In genomic region chr1:209746469-209747269, GRCh38 we compare ENCODE assay signal across 1 cellular context.
TF ChIP-seq lines count a peak whose summit lies in the region.

No MANE protein-coding gene starts in this region.

TF ChIP-seq in K562, 482 proteins besides CTCF, POLR2A, EP300 and RAD21 (continues in another document):
- TF ChIP-seq EGR1 (conservative IDR thresholded peaks at IDR 0.05) = no peak
- no peak for TF ChIP-seq ZBTB9 (CRISPR knock-in tag; IDR thresholded peaks at IDR 0.05)
- TF ChIP-seq HMG20A (CRISPR knock-in tag; conservative IDR thresholded peaks at IDR 0.05) = no peak
- no peak for TF ChIP-seq MAFG (tag; conservative IDR thresholded peaks at IDR 0.05)
- peak in 1 of 2 experiments; percentile 48; a peak in 1 of 4 replicates for TF ChIP-seq FOXA3 (CRISPR knock-in tag; conservative IDR thresholded peaks at IDR 0.05 in 1 of 2, IDR thresholded peaks at IDR 0.05 in 1 of 2)
- TF ChIP-seq ZNF561 (CRISPR knock-in tag; conservative IDR thresholded peaks at IDR 0.05) = no peak
- TF ChIP-seq ZNF263 (CRISPR knock-in tag; IDR thresholded peaks at IDR 0.05; ENCODE audit: borderline replicate concordance) = no peak
- no peak for TF ChIP-seq MEIS2 (IDR thresholded peaks at IDR 0.05; ENCODE audit: partially characterized antibody)
- TF ChIP-seq KLF1 (tag; IDR thresholded peaks at IDR 0.05) = no peak
- TF ChIP-seq ZNF766 (CRISPR knock-in tag; conservative IDR thresholded peaks at IDR 0.05) = no peak
- no peak for TF ChIP-seq DNMT1 (IDR thresholded peaks at IDR 0.05)
- no peak for TF ChIP-seq ZNF778 (CRISPR knock-in tag; IDR thresholded peaks at IDR 0.05)
- TF ChIP-seq EWSR1 (IDR thresholded peaks at IDR 0.05; ENCODE audit: borderline replicate concordance, low read depth, partially characterized antibody) = no peak
- TF ChIP-seq TAL1 (IDR thresholded peaks at IDR 0.05) = peak; percentile 31; the same call in 1 of the 2 replicates
- TF ChIP-seq TEAD1 (CRISPR knock-in tag; IDR thresholded peaks at IDR 0.05) = no peak
- TF ChIP-seq ZSCAN29 (IDR thresholded peaks at IDR 0.05) = no peak
- 0 out of 4 replicates have a peak, but pooled peaks of 1 of the 2 experiments have one; percentile 20 for TF ChIP-seq SRF (CRISPR knock-in tag; IDR thresholded peaks at IDR 0.05)
- TF ChIP-seq HCFC1 (IDR thresholded peaks at IDR 0.05; ENCODE audit: low read depth, low read length) = no peak
- no peak for TF ChIP-seq SREBF1 (IDR thresholded peaks at IDR 0.05; ENCODE audit: borderline replicate concordance, low read depth, low read length)
- TF ChIP-seq ZNF41 (CRISPR knock-in tag; conservative IDR thresholded peaks at IDR 0.05) = no peak
- TF ChIP-seq ID3 (CRISPR knock-in tag; IDR thresholded peaks at IDR 0.05) = no peak
- TF ChIP-seq ID3 (tag; IDR thresholded peaks at IDR 0.05) = 0 out of 2 replicates have a peak, but pooled peaks have one; percentile 47
- TF ChIP-seq ZNF512 (tag; IDR thresholded peaks at IDR 0.05) = no peak
- no peak for TF ChIP-seq POLR2AphosphoS5 (IDR thresholded peaks at IDR 0.05; ENCODE audit: control insufficient read depth, insufficient read depth, low read depth, low read length)
- TF ChIP-seq NCOR1 (IDR thresholded peaks at IDR 0.05) = no peak
- no peak for TF ChIP-seq PYGO2 (tag; IDR thresholded peaks at IDR 0.05)
- TF ChIP-seq RBM39 (optimal IDR thresholded peaks at IDR 0.05; ENCODE audit: low read depth, low read length) = no peak
- no peak for TF ChIP-seq SRSF7 (optimal IDR thresholded peaks at IDR 0.05; ENCODE audit: low read depth, low read length)
- no peak for TF ChIP-seq ATF1 (CRISPR knock-in tag; IDR thresholded peaks at IDR 0.05)
- TF ChIP-seq ATF1 (tag; IDR thresholded peaks at IDR 0.05) = no peak
- TF ChIP-seq ZNF589 (CRISPR knock-in tag; IDR thresholded peaks at IDR 0.05; ENCODE audit: low read depth) = no peak
- no peak for TF ChIP-seq FOSL1 (tag; conservative IDR thresholded peaks at IDR 0.05)
- TF ChIP-seq THAP7 (CRISPR knock-in tag; IDR thresholded peaks at IDR 0.05) = no peak
- TF ChIP-seq NR0B1 (IDR thresholded peaks at IDR 0.05; ENCODE audit: partially characterized antibody) = no peak
- TF ChIP-seq ZBTB49 (CRISPR knock-in tag; IDR thresholded peaks at IDR 0.05; ENCODE audit: borderline replicate concordance) = no peak
- TF ChIP-seq SMC3 (conservative IDR thresholded peaks at IDR 0.05; ENCODE audit: insufficient read depth, low read depth, low read length) = no peak
- TF ChIP-seq PCBP2 (IDR thresholded peaks at IDR 0.05; ENCODE audit: low read depth, low read length, poor library complexity, severe bottlenecking) = no peak
- no peak for TF ChIP-seq ZNF655 (CRISPR knock-in tag; IDR thresholded peaks at IDR 0.05)
- no peak for TF ChIP-seq ZNF239 (CRISPR knock-in tag; IDR thresholded peaks at IDR 0.05)
- no peak for TF ChIP-seq HNRNPLL (IDR thresholded peaks at IDR 0.05; ENCODE audit: low read depth, low read length, poor library complexity, severe bottlenecking)
- peak; percentile 90; the same call in 1 of the 2 replicates for TF ChIP-seq ZSCAN32 (CRISPR knock-in tag; IDR thresholded peaks at IDR 0.05)
- TF ChIP-seq ELF4 (CRISPR knock-in tag; IDR thresholded peaks at IDR 0.05) = no peak
- TF ChIP-seq LARP7 (IDR thresholded peaks at IDR 0.05) = no peak
- TF ChIP-seq CBX5 (IDR thresholded peaks at IDR 0.05; ENCODE audit: borderline replicate concordance, low read depth) = no peak
- no peak for TF ChIP-seq MTF1 (CRISPR knock-in tag; IDR thresholded peaks at IDR 0.05; ENCODE audit: borderline replicate concordance)
- no peak for TF ChIP-seq SNAPC5 (CRISPR knock-in tag; IDR thresholded peaks at IDR 0.05)
- TF ChIP-seq RAD51 (IDR thresholded peaks at IDR 0.05; ENCODE audit: borderline replicate concordance, low read depth) = no peak
- no peak for TF ChIP-seq SMARCB1 (IDR thresholded peaks at IDR 0.05; ENCODE audit: insufficient read length, low read depth)
- TF ChIP-seq SOX6 (IDR thresholded peaks at IDR 0.05) = peak; percentile 62; the same call in 1 of the 2 replicates
- TF ChIP-seq ZFP30 (CRISPR knock-in tag; IDR thresholded peaks at IDR 0.05; ENCODE audit: borderline replicate concordance) = no peak
- no peak for TF ChIP-seq NFE2L1 (tag; IDR thresholded peaks at IDR 0.05; ENCODE audit: borderline replicate concordance, low read depth)
- TF ChIP-seq SRSF3 (IDR thresholded peaks at IDR 0.05; ENCODE audit: insufficient read depth, low read length) = no peak
- no peak for TF ChIP-seq ZNF609 (CRISPR knock-in tag; IDR thresholded peaks at IDR 0.05; ENCODE audit: borderline replicate concordance)
- no peak for TF ChIP-seq TSHZ1 (CRISPR knock-in tag; IDR thresholded peaks at IDR 0.05)
